Comparison of ENCODE assay signal across 1 cellular context in genomic region chr4:72568959-72569718, GRCh38.
TF ChIP-seq lines count a peak whose summit lies in the region.

ADAMTS3 (minus strand) TSS chr4:72569221; CDS start chr4:72568762, 459 bp downstream.

TF ChIP-seq in HEK293, 187 proteins besides CTCF, POLR2A, EP300 and RAD21 (continued from another document):
- TF ChIP-seq ZNF623 (tag by site-specific recombination; IDR thresholded peaks at IDR 0.05) (no peak), ZNF529 (tag by site-specific recombination; IDR thresholded peaks at IDR 0.05; ENCODE audit: insufficient replicate concordance) (no peak), ZNF202 (tag by site-specific recombination; IDR thresholded peaks at IDR 0.05; ENCODE audit: borderline replicate concordance) (no peak), ZNF510 (tag by site-specific recombination; IDR thresholded peaks at IDR 0.05; ENCODE audit: insufficient replicate concordance) (no peak), HOXA7 (CRISPR knock-in tag; IDR thresholded peaks at IDR 0.05; ENCODE audit: borderline replicate concordance) (no peak), ZNF214 (tag by site-specific recombination; IDR thresholded peaks at IDR 0.05; ENCODE audit: borderline replicate concordance) (no peak), ZIC2 (tag by site-specific recombination; IDR thresholded peaks at IDR 0.05) (peak; percentile 86), SCRT1 (tag by site-specific recombination; IDR thresholded peaks at IDR 0.05; ENCODE audit: borderline replicate concordance) (peak; percentile 54; the same call in 1 of the 2 replicates), ZNF416 (tag by site-specific recombination; IDR thresholded peaks at IDR 0.05) (no peak), SP2 (tag by site-specific recombination; IDR thresholded peaks at IDR 0.05) (peak; percentile 73)
